10 cellular contexts compared by ENCODE assay signal in the genomic region with DNA sequence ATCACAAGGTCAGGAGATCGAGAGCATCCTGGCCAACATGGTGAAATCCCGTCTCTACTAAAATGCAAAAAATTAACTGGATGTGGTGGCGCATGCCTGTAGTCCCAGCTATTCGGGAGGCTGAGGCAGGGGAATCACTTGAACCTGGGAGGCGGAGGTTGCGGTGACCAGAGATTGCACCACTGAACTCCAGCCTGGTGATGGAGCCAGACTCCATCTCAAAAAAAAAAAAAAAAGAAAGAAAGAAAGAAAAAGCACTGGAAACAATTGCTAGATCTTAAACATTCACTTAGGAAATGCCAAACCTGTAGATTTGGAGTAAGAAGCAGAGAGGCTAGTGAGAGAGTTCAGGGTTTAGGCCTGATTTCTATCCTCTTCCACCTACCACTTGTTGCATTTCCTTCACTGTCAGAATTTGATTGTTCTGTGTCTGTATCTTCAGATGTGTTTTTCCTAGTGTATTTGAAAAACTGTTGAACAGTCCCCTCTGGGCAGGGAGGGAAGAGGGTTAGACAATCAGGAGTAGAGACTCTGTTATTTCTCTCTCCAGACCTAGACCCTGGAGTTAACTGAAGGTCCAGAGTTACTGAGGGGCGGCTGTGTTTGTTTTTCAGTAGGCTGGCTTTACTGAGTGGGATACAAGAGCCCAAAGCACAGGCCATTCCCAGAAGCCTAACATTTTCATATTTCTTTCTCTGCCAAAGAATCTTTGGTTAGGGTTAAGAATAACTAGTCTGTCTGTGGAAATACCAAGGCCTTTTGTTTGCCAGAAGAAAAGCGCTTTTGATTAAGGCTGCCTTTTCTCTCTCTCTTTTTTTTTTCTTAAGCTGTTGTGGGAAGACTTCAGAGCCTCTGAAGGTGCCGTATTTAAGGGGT. TPM values are rescaled to one million over a fixed set of nuclear protein-coding genes. Genes with fewer than 3 reads are reported as not detected.
A peak's percentile ranks its signal among the peaks of the same experiment; 100 is the strongest.
DNase-seq lines count a peak whose midpoint lies in the region; ATAC-seq and TF ChIP-seq lines count a peak whose summit lies in the region.
"Had no signal": no experiment of that assay in that cellular context is flagged by ENCODE, and none has a peak within 500 bp of the region (broad histone marks: within the 10 kb centered on the region; RNA-seq: fewer than 3 reads in every experiment).

No MANE protein-coding gene starts in this region.

- H2BK15ac ChIP-seq in mesenchymal stem cell (ENCODE audit: low read depth, poor library complexity, severe bottlenecking) = no peak overlapping the region

- H2BK120ac ChIP-seq in mesenchymal stem cell (ENCODE audit: low read depth, low read length) = peak overlapping the region; percentile 89

- no peak overlapping the region for H4K8ac ChIP-seq in mesenchymal stem cell (ENCODE audit: low read length)

- H3K14ac ChIP-seq in mesenchymal stem cell (ENCODE audit: low read length in 2 of 2) = no peak overlapping the region

- H3K23ac ChIP-seq in mesenchymal stem cell (ENCODE audit: low read length in 2 of 2) = no peak overlapping the region

- WGBS in mesenchymal stem cell = 98% methylated on average over 6 of the region's 9 CpGs

- H3K4ac ChIP-seq in mesenchymal stem cell (ENCODE audit: low read depth in 1 of 2, low read length in 2 of 2) = peak overlapping the region in 1 of 2 experiments; percentile 67

- no peak for TF ChIP-seq CTCF in tibial artery (IDR thresholded peaks at IDR 0.05)

- DNase-seq in SJCRH30 = peak in 1 of 2 experiments; percentile 55
- no peak for DNase-seq in epithelial cell of prostate (ENCODE audit: low read depth, low spot score)
- no peak for DNase-seq in mesenchymal stem cell
- DNase-seq in tibial artery = no peak
- no peak for DNase-seq in HCEC 1CT
- DNase-seq in NCI-H510A (lab: John Stamatoyannopoulos, UW) = no peak
- DNase-seq: activated CD4-positive, alpha-beta T cell treated with anti-CD3 and anti-CD28 coated beads, Interleukin-2, amount 10 ng/mL, durations not matched to agents 24 days and 14 days; stimulated activated naive CD4-positive, alpha-beta T cell had no signal

- H3K4me3 ChIP-seq in SJCRH30 (no peak overlapping the region), mesenchymal stem cell (ENCODE audit: insufficient read depth in 1 of 2, low read depth in 1 of 2, low read length in 2 of 2) (peak overlapping the region in 1 of 2 experiments; percentile 52), tibial artery (no peak overlapping the region)

- no peaks in the 10 kb centered on the region for H3K9me3 ChIP-seq in SJCRH30 (replicated peaks)
- H3K9me3 ChIP-seq in mesenchymal stem cell (ENCODE audit: control insufficient read depth, low read length) = no peaks in the 10 kb centered on the region
- H3K9me3 ChIP-seq in tibial artery = no peaks in the 10 kb centered on the region

- peak overlapping the region in 1 of 2 experiments; percentile 83 for H3K18ac ChIP-seq in mesenchymal stem cell (ENCODE audit: low read depth in 1 of 2, low read length in 2 of 2)

- H3K27me3 ChIP-seq in SJCRH30 = no peaks in the 10 kb centered on the region
- no peaks in the 10 kb centered on the region for H3K27me3 ChIP-seq in mesenchymal stem cell (ENCODE audit: control insufficient read depth in 1 of 2, insufficient read depth in 1 of 2, low read length in 2 of 2)
- no peaks in the 10 kb centered on the region for H3K27me3 ChIP-seq in tibial artery

- H4K91ac ChIP-seq in mesenchymal stem cell (ENCODE audit: low read length) = no peak overlapping the region

- peak overlapping the region; percentile 22 for H3K4me2 ChIP-seq in mesenchymal stem cell (ENCODE audit: low read length, poor library complexity, severe bottlenecking)

- H3K27ac ChIP-seq in SJCRH30 (0 out of 2 replicates have a peak overlapping the region, but pooled peaks have one; percentile 16), epithelial cell of prostate (peak overlapping the region; percentile 19), mesenchymal stem cell (ENCODE audit: low read length, poor library complexity, severe bottlenecking) (peak overlapping the region; percentile 91), tibial artery (peak overlapping the region; percentile 74 to 78)

- ATAC-seq in GM19397 (IDR thresholded peaks at IDR 0.05; ENCODE audit: unreplicated experiment) = no peak
- no peak for ATAC-seq in HG03139 (IDR thresholded peaks at IDR 0.05; ENCODE audit: unreplicated experiment)

- intact Hi-C loops in tibial artery (cut with DNase I; ENCODE audit: low total_unique reads) = no loop called here

- peak overlapping the region; percentile 99 for H2AK5ac ChIP-seq in mesenchymal stem cell (ENCODE audit: low read length, severe bottlenecking)

- peak overlapping the region; percentile 56 for H3K9ac ChIP-seq in mesenchymal stem cell (ENCODE audit: low read length)

- no peaks in the 10 kb centered on the region for H3K36me3 ChIP-seq in SJCRH30
- H3K36me3 ChIP-seq in mesenchymal stem cell (ENCODE audit: control insufficient read depth in 1 of 2, insufficient read depth in 2 of 2, low read depth in 1 of 2, low read length in 2 of 2) = no peaks in the 10 kb centered on the region
- no peaks in the 10 kb centered on the region for H3K36me3 ChIP-seq in tibial artery

- H3K4me1 ChIP-seq in SJCRH30 (peaks cover 63% of the 10 kb centered on the region), mesenchymal stem cell (ENCODE audit: control insufficient read depth, insufficient read depth, low read depth, low read length) (peaks cover 21% of the 10 kb centered on the region), tibial artery (peaks cover 0 to 93% (median 52%) of the 10 kb centered on the region in 4 donors)

- peak overlapping the region; percentile 90 for H2BK5ac ChIP-seq in mesenchymal stem cell (ENCODE audit: low read depth, low read length, poor library complexity, severe bottlenecking)

- no peaks in the 10 kb centered on the region for H3K79me1 ChIP-seq in mesenchymal stem cell (replicated peaks; ENCODE audit: low read length, poor library complexity, severe bottlenecking)

- H2AFZ ChIP-seq in mesenchymal stem cell (ENCODE audit: low read depth, low read length) = no peak overlapping the region

- peak overlapping the region; percentile 63 to 65 for H2BK12ac ChIP-seq in mesenchymal stem cell (ENCODE audit: low read length in 2 of 2)

RNA-seq across cellular contexts. Expression of a gene that starts 31.1 kb away (rescaled TPM):
- total RNA-seq in SJCRH30 (2014; rRNA removed; shearing (Covaris generic)) = 160 and 172 TPM in 2 replicates
- 94.0 TPM for polyA plus RNA-seq in mesenchymal stem cell (2013, experiment 1 of 2)
- 86.1 TPM for polyA plus RNA-seq in mesenchymal stem cell (2013, experiment 2 of 2)

Comparison
In these comparisons a context has a peak if more than half of its experiments do, and no peak if none do; other contexts are left out.
1. H3K27ac ChIP-seq: peak in every context shown above with its lines; median percentile 91 in mesenchymal stem cell; 76 in tibial artery; 19 in epithelial cell of prostate; 16 in SJCRH30.